Comparison of ENCODE assay signal across 17 cellular contexts in the genomic region with DNA sequence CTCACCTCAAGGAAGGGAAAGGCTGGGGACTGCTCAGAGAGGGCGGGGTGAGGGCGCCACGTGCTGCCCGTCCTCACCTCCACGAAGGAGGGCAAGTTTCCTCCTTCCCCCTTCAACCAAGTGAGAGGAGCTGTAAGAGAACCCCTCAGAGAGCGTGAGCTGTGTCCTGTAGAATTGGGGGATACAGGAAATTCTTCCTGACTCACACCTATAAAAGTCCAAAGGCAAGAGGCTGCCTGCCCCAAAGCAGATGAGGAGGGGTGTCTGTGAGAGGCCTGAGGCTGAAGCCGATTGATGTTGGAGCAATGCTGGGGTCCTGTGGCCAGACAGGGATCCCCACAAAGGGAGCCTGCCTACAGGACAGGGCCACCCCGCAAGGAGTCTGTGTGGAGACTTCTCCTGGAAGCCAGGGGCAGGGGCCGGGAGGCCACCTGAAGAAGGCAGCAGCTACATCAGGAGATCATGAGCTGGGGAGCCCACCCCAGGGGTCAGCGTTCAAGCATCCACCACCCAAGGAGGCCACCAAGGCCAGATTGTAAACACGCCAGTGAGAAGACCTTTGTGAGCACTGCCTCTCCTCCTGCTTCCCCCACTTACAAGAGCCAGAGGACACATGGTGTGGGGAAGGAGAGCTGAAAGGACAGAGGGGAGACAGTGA. TPM values are rescaled to one million over a fixed set of nuclear protein-coding genes. Genes with fewer than 3 reads are reported as not detected.
DNase-seq lines count a peak whose midpoint lies in the region; ATAC-seq and TF ChIP-seq lines count a peak whose summit lies in the region.
"Had no signal": no experiment of that assay in that cellular context is flagged by ENCODE, and none has a peak within 500 bp of the region (broad histone marks: within the 10 kb centered on the region; RNA-seq: fewer than 3 reads in every experiment).

No MANE protein-coding gene starts in this region.

- H3K4ac ChIP-seq in trophoblast cell (ENCODE audit: low read depth, low read length), result no peak overlapping the region

- peak overlapping the region; percentile 72 for H2BK12ac ChIP-seq in trophoblast cell (ENCODE audit: low read length)

- no peak for TF ChIP-seq POLR2A in vagina (IDR thresholded peaks at IDR 0.05)

- peak overlapping the region; percentile 22 for H3K27ac Mint-ChIP-seq in dendritic cell treated with granulocyte-macrophage colony-stimulating factor and Interleukin-4, amounts not matched to agents 40 ng/mL and 50 ng/mL, for 4 days
- H3K27ac Mint-ChIP-seq: activated CD4-positive, alpha-beta T cell treated with anti-CD3 and anti-CD28 coated beads for 36 hours had no signal

- H3K9me3 ChIP-seq in left ventricle myocardium inferior (replicated peaks), result no peaks in the 10 kb centered on the region
- H3K9me3 ChIP-seq in trophoblast cell (ENCODE audit: insufficient read depth, low read depth, low read length), result no peaks in the 10 kb centered on the region
- no peaks in the 10 kb centered on the region for H3K9me3 ChIP-seq in vagina

- peak overlapping the region; percentile 49 for H3K14ac ChIP-seq in trophoblast cell (ENCODE audit: low read length)

- H3K4me2 ChIP-seq in trophoblast cell (ENCODE audit: low read length), result no peak overlapping the region

- H4K91ac ChIP-seq in trophoblast cell (ENCODE audit: low read depth, low read length), result peak overlapping the region; percentile 47

- peaks cover 1% of the 10 kb centered on the region for H3K27me3 Mint-ChIP-seq in dendritic cell treated with granulocyte-macrophage colony-stimulating factor and Interleukin-4, amounts not matched to agents 40 ng/mL and 50 ng/mL, for 4 days
- H3K27me3 Mint-ChIP-seq: activated CD4-positive, alpha-beta T cell treated with anti-CD3 and anti-CD28 coated beads for 36 hours had no signal

- H3K4me1 ChIP-seq in left ventricle myocardium inferior (peaks cover 31% of the 10 kb centered on the region), trophoblast cell (ENCODE audit: control insufficient read depth in 1 of 2, insufficient read depth in 2 of 2, low read length in 2 of 2) (peaks cover 10 to 12% of the 10 kb centered on the region in 2 experiments), vagina (peaks cover 36% of the 10 kb centered on the region)

- DNase-seq in left ventricle myocardium inferior (no peak), Right ventricle myocardium superior (no peak), trophoblast cell (no peak), vagina (ENCODE audit: extremely low spot score in 2 of 2) (peak in 1 of 2 donors; percentile 64), HK-2 (ENCODE audit: unreplicated experiment) (no peak)
- DNase-seq in stimulated activated CD4-positive, alpha-beta T cell treated with anti-CD3 and anti-CD28 coated beads, Interleukin-2, amount 100 ng/mL, for 24 hours, result no peak
- DNase-seq: activated CD4-positive, alpha-beta T cell treated with anti-CD3 and anti-CD28 coated beads for 36 hours; activated naive CD4-positive, alpha-beta T cell treated with Interleukin-2 at 50 U/mL for 16 hours; brain microvascular endothelial cell; left cardiac atrium; naive thymus-derived CD8-positive, alpha-beta T cell; NCI-H1417; NCI-H226; right cardiac atrium; SIG-M5 had no signal

- H3K36me3 ChIP-seq in left ventricle myocardium inferior (no peaks in the 10 kb centered on the region), trophoblast cell (ENCODE audit: control insufficient read depth in 1 of 2, insufficient read depth in 2 of 2, low read length in 2 of 2) (no peaks in the 10 kb centered on the region), vagina (no peaks in the 10 kb centered on the region)
- H3K36me3 ChIP-seq: brain microvascular endothelial cell had no signal

- peaks cover 22% of the 10 kb centered on the region for H3K79me1 ChIP-seq in trophoblast cell (ENCODE audit: low read length)

- H3K23ac ChIP-seq in trophoblast cell (ENCODE audit: low read length), result no peak overlapping the region

- H3K27me3 ChIP-seq in left ventricle myocardium inferior (ENCODE audit: low read depth) (no peaks in the 10 kb centered on the region), trophoblast cell (ENCODE audit: insufficient read depth, low read length) (no peaks in the 10 kb centered on the region), vagina (no peaks in the 10 kb centered on the region)
- H3K27me3 ChIP-seq: brain microvascular endothelial cell had no signal

- no peak overlapping the region for H2AFZ ChIP-seq in trophoblast cell (ENCODE audit: insufficient read depth, low read length, poor library complexity)

- no CpG with 5 or more reads among the region's 11 CpGs for WGBS in trophoblast cell (ENCODE audit: extremely low coverage, insufficient coverage, insufficient read length)

- TF ChIP-seq CTCF in left ventricle myocardium inferior (IDR thresholded peaks at IDR 0.05; ENCODE audit: borderline replicate concordance) (no peak), vagina (IDR thresholded peaks at IDR 0.05) (no peak)

- H3K4me3 ChIP-seq in left ventricle myocardium inferior (no peak overlapping the region), trophoblast cell (ENCODE audit: low read depth, low read length) (no peak overlapping the region), vagina (no peak overlapping the region)

- no peaks in the 10 kb centered on the region for H3K79me2 ChIP-seq in trophoblast cell (ENCODE audit: control insufficient read depth, insufficient read depth, low read length, poor library complexity)

- H3K4me1 Mint-ChIP-seq in dendritic cell treated with granulocyte-macrophage colony-stimulating factor and Interleukin-4, amounts not matched to agents 40 ng/mL and 50 ng/mL, for 4 days (ENCODE audit: low read depth), result peaks cover 14% of the 10 kb centered on the region

- ATAC-seq in Right ventricle myocardium superior (ENCODE audit: poor library complexity) (no peak), GM18870 (IDR thresholded peaks at IDR 0.05; ENCODE audit: unreplicated experiment) (no peak)
- ATAC-seq: activated CD4-positive, alpha-beta T cell treated with anti-CD3 and anti-CD28 coated beads for 36 hours; naive thymus-derived CD8-positive, alpha-beta T cell had no signal

- peak overlapping the region; percentile 62 for H4K8ac ChIP-seq in trophoblast cell (ENCODE audit: low read depth, low read length)

- no peak overlapping the region for H2BK5ac ChIP-seq in trophoblast cell (ENCODE audit: low read depth, low read length, poor library complexity)

- H3K18ac ChIP-seq in trophoblast cell (ENCODE audit: low read length), result no peak overlapping the region

- H3K9me3 Mint-ChIP-seq in dendritic cell treated with granulocyte-macrophage colony-stimulating factor and Interleukin-4, amounts not matched to agents 40 ng/mL and 50 ng/mL, for 4 days, result no peaks in the 10 kb centered on the region
- H3K9me3 Mint-ChIP-seq: naive thymus-derived CD8-positive, alpha-beta T cell had no signal

- H4K12ac ChIP-seq in trophoblast cell (ENCODE audit: low read depth, low read length), result no peak overlapping the region

- no peaks in the 10 kb centered on the region for H3K36me3 Mint-ChIP-seq in dendritic cell treated with granulocyte-macrophage colony-stimulating factor and Interleukin-4, amounts not matched to agents 40 ng/mL and 50 ng/mL, for 4 days (ENCODE audit: low read depth)
- H3K36me3 Mint-ChIP-seq: naive thymus-derived CD8-positive, alpha-beta T cell had no signal

- peak overlapping the region; percentile 64 for H2BK120ac ChIP-seq in trophoblast cell (ENCODE audit: insufficient read depth, low read length, poor library complexity)

- intact Hi-C loops in left ventricle myocardium inferior (cut with micrococcal nuclease), result no loop called here
- intact Hi-C loops in Right ventricle myocardium superior (cut with DNase I), result loop anchor here (2.0 kb wide), 1 partner anchor 59 kb away; no protein-coding TSS in a partner anchor
- intact Hi-C loops in dendritic cell treated with granulocyte-macrophage colony-stimulating factor and Interleukin-4, amounts not matched to agents 40 ng/mL and 50 ng/mL, for 4 days (cut with micrococcal nuclease), result no loop called here
- intact Hi-C loops in vagina (cut with DNase I), result no loop called here

- H3K27ac ChIP-seq in left ventricle myocardium inferior (replicated peaks) (peak overlapping the region; percentile 89), trophoblast cell (ENCODE audit: low read depth, low read length) (no peak overlapping the region), vagina (peak overlapping the region; percentile 88)
- H3K27ac ChIP-seq: brain microvascular endothelial cell had no signal

- no peak overlapping the region for H3K4me3 Mint-ChIP-seq in dendritic cell treated with granulocyte-macrophage colony-stimulating factor and Interleukin-4, amounts not matched to agents 40 ng/mL and 50 ng/mL, for 4 days
- H3K4me3 Mint-ChIP-seq: activated CD4-positive, alpha-beta T cell treated with anti-CD3 and anti-CD28 coated beads for 36 hours; naive thymus-derived CD8-positive, alpha-beta T cell had no signal

- H2AK5ac ChIP-seq in trophoblast cell (ENCODE audit: low read length), result peak overlapping the region; percentile 67

- no peak overlapping the region for H3K9ac ChIP-seq in trophoblast cell (ENCODE audit: low read length)

RNA-seq across cellular contexts. Expression of a gene that starts 27.7 kb away (rescaled TPM):
- total RNA-seq in left ventricle myocardium inferior (336 TPM), Right ventricle myocardium superior (260 TPM), vagina (562 TPM)
- 120 and 129 TPM in 2 replicates for polyA plus RNA-seq in trophoblast cell (2013)

RNA-seq across cellular contexts. Expression of a gene that starts 32.7 kb away (rescaled TPM):
- total RNA-seq in left ventricle myocardium inferior, result not detected
- not detected for total RNA-seq in Right ventricle myocardium superior
- 0.37 and 0.40 TPM in 2 replicates for polyA plus RNA-seq in trophoblast cell (2013)
- total RNA-seq in vagina, result not detected
- total RNA-seq: left cardiac atrium, right cardiac atrium had no signal
- polyA plus RNA-seq: right cardiac atrium had no signal

RNA-seq across cellular contexts. Expression of a gene that starts 37.6 kb away (rescaled TPM):
- 137 TPM for total RNA-seq in left ventricle myocardium inferior
- 130 TPM for total RNA-seq in Right ventricle myocardium superior
- 154 and 165 TPM in 2 replicates for polyA plus RNA-seq in trophoblast cell (2013)
- total RNA-seq in vagina, result 375 TPM

RNA-seq across cellular contexts. Expression of a gene that starts 41.0 kb away (rescaled TPM):
- total RNA-seq in left ventricle myocardium inferior (0.36 TPM), Right ventricle myocardium superior (0.70 TPM), vagina (9.6 TPM)
- 29.8 and 31.8 TPM in 2 replicates for polyA plus RNA-seq in trophoblast cell (2013)
- total RNA-seq: activated CD4-positive, alpha-beta T cell treated with anti-CD3 and anti-CD28 coated beads for 36 hours; naive thymus-derived CD8-positive, alpha-beta T cell had no signal
- polyA plus RNA-seq: naive thymus-derived CD8-positive, alpha-beta T cell had no signal

RNA-seq across cellular contexts. Expression of a gene that starts 47.6 kb away (rescaled TPM):
- total RNA-seq in left ventricle myocardium inferior (not detected), Right ventricle myocardium superior (not detected), vagina (36.6 TPM)
- 9.1 and 9.5 TPM in 2 replicates for polyA plus RNA-seq in trophoblast cell (2013)
- total RNA-seq: activated CD4-positive, alpha-beta T cell treated with anti-CD3 and anti-CD28 coated beads for 36 hours; left cardiac atrium; naive thymus-derived CD8-positive, alpha-beta T cell; right cardiac atrium had no signal
- polyA plus RNA-seq: naive thymus-derived CD8-positive, alpha-beta T cell; right cardiac atrium had no signal
